16 cellular contexts compared by ENCODE assay signal in the genomic region with DNA sequence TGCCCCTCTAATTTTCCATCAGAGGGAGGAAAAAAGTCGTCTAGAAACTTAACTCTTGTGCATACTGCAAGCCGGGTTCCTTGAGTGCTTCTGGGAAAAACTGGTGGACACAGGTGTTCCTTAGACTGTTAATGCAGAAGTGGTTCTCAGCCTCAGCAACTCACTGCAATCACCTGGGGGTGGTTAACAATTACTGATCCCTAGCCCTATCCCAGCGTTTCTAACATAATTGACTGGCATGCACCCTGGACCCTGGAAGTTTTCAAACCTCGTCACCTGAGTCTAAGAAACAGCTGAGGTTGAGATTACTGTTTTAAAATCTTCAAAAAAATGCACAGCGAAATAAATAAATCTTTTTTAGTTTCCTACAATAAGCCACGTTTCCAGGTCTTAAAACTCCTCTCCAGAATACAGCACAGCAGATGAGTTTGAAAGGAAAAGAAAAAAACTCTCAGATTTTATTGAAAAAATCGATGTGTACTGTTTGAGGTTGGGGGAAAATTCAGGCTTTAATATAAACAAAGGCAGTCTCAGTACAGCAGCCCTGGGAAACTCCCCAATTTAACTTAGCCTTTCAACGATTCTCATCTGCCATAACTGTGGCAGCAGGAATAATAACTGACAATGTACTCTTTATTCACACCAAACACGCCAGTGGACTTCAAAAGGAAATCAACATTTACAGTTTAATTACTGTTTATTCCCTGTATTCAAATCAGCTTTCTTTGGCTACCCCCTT. TPM values are rescaled to one million over a fixed set of nuclear protein-coding genes. Genes with fewer than 3 reads are reported as not detected.
DNase-seq lines count a peak whose midpoint lies in the region; ATAC-seq and TF ChIP-seq lines count a peak whose summit lies in the region.
"Had no signal": no experiment of that assay in that cellular context is flagged by ENCODE, and none has a peak within 500 bp of the region (broad histone marks: within the 10 kb centered on the region; RNA-seq: fewer than 3 reads in every experiment).

No MANE protein-coding gene starts in this region.

- DNase-seq in GM12865 (ENCODE audit: low read depth), result peak; percentile 15
- DNase-seq in LoVo (ENCODE audit: low spot score), result peak; percentile 69
- no peak for DNase-seq in activated T-helper 1 cell treated with anti-CD3 and anti-CD28 coated beads, Interleukin-12 subunit alpha, Interleukin-12 subunit beta, Interleukin-2, Interleukin-4 antibody, amounts not matched to agents 30 ng/mL and 10 ng/mL and 1 ng/mL, durations not matched to agents 14 hours and 24 hours and 36 hours (ENCODE audit: low spot score)
- no peak for DNase-seq in mucosa of descending colon
- DNase-seq in CD8-positive, alpha-beta T cell, result no peak
- no peak for DNase-seq in superior temporal gyrus (ENCODE audit: extremely low spot score)
- DNase-seq in putamen (ENCODE audit: low spot score), result no peak
- no peak for DNase-seq in GM19240 (ENCODE audit: insufficient read length, low spot score)
- DNase-seq: activated CD4-positive, alpha-beta T cell treated with anti-CD3 and anti-CD28 coated beads, Interleukin-2, amount 50 U/mL, for 4 hours; activated naive CD4-positive, alpha-beta T cell treated with Interleukin-2 at 50 U/mL for 16 hours; CD4-positive, alpha-beta T cell; KG1; nucleus accumbens; stimulated activated CD4-positive, alpha-beta T cell treated with anti-CD3 and anti-CD28 coated beads, Interleukin-1b, Interleukin-23, amount 100 ng/mL, for 48 hours had no signal

- H3K36me3 Mint-ChIP-seq in activated T-helper 1 cell treated with anti-CD3 and anti-CD28 coated beads, Interleukin-12 subunit alpha, Interleukin-12 subunit beta, Interleukin-2, Interleukin-4 antibody, amounts not matched to agents 30 ng/mL and 10 ng/mL and 1 ng/mL, durations not matched to agents 14 hours and 24 hours and 36 hours (ENCODE audit: low read depth), result peaks cover 11% of the 10 kb centered on the region
- H3K36me3 Mint-ChIP-seq in CD8-positive, alpha-beta T cell, result no peaks in the 10 kb centered on the region
- H3K36me3 Mint-ChIP-seq: stimulated activated effector memory CD8-positive, alpha-beta T cell treated with anti-CD3 and anti-CD28 coated beads, Interleukin-12 subunit alpha, Interleukin-12 subunit beta, amount 100 ng/mL, for 72 hours had no signal

- H3K27me3 Mint-ChIP-seq in activated T-helper 1 cell treated with anti-CD3 and anti-CD28 coated beads, Interleukin-12 subunit alpha, Interleukin-12 subunit beta, Interleukin-2, Interleukin-4 antibody, amounts not matched to agents 30 ng/mL and 10 ng/mL and 1 ng/mL, durations not matched to agents 14 hours and 24 hours and 36 hours (ENCODE audit: insufficient read depth), result peaks cover 3% of the 10 kb centered on the region
- no peaks in the 10 kb centered on the region for H3K27me3 Mint-ChIP-seq in CD8-positive, alpha-beta T cell (ENCODE audit: low read depth)
- H3K27me3 Mint-ChIP-seq: CD4-positive, alpha-beta T cell had no signal

- H3K4me3 Mint-ChIP-seq in activated T-helper 1 cell treated with anti-CD3 and anti-CD28 coated beads, Interleukin-12 subunit alpha, Interleukin-12 subunit beta, Interleukin-2, Interleukin-4 antibody, amounts not matched to agents 30 ng/mL and 10 ng/mL and 1 ng/mL, durations not matched to agents 14 hours and 24 hours and 36 hours, result no peak overlapping the region
- no peak overlapping the region for H3K4me3 Mint-ChIP-seq in CD8-positive, alpha-beta T cell
- H3K4me3 Mint-ChIP-seq: CD4-positive, alpha-beta T cell; stimulated activated effector memory CD8-positive, alpha-beta T cell treated with anti-CD3 and anti-CD28 coated beads, Interleukin-12 subunit alpha, Interleukin-12 subunit beta, amount 100 ng/mL, for 72 hours had no signal

- no peak overlapping the region for H3K4me3 ChIP-seq in GM12865 (ENCODE audit: low read depth, low read length)
- no peak overlapping the region for H3K4me3 ChIP-seq in mucosa of descending colon
- H3K4me3 ChIP-seq in CD8-positive, alpha-beta T cell (ENCODE audit: low read depth, low read length), result no peak overlapping the region
- H3K4me3 ChIP-seq: HAP-1 had no signal

- H3K4me1 Mint-ChIP-seq in activated T-helper 1 cell treated with anti-CD3 and anti-CD28 coated beads, Interleukin-12 subunit alpha, Interleukin-12 subunit beta, Interleukin-2, Interleukin-4 antibody, amounts not matched to agents 30 ng/mL and 10 ng/mL and 1 ng/mL, durations not matched to agents 14 hours and 24 hours and 36 hours (ENCODE audit: low read depth), result peaks cover 55% of the 10 kb centered on the region
- peaks cover 14% of the 10 kb centered on the region for H3K4me1 Mint-ChIP-seq in CD8-positive, alpha-beta T cell (ENCODE audit: low read depth)

- H3K9me3 Mint-ChIP-seq in activated T-helper 1 cell treated with anti-CD3 and anti-CD28 coated beads, Interleukin-12 subunit alpha, Interleukin-12 subunit beta, Interleukin-2, Interleukin-4 antibody, amounts not matched to agents 30 ng/mL and 10 ng/mL and 1 ng/mL, durations not matched to agents 14 hours and 24 hours and 36 hours, result peaks cover 13% of the 10 kb centered on the region
- peaks cover 2% of the 10 kb centered on the region for H3K9me3 Mint-ChIP-seq in CD8-positive, alpha-beta T cell
- H3K9me3 Mint-ChIP-seq: CD4-positive, alpha-beta T cell had no signal

- TF ChIP-seq CTCF in GM12865 (IDR thresholded peaks at IDR 0.05; ENCODE audit: insufficient read depth, low read depth, low read length, missing control alignments), result no peak
- no peak for TF ChIP-seq CTCF in mucosa of descending colon (IDR thresholded peaks at IDR 0.05)
- no peak for TF ChIP-seq CTCF in CD8-positive, alpha-beta T cell (IDR thresholded peaks at IDR 0.05)

- CTCF ChIA-PET in CD8-positive, alpha-beta T cell (lab: Charles Lee), result interaction anchor here (1.2 kb wide), 1 partner anchor 25 kb away, joined by 3 read pairs; no protein-coding TSS in a partner anchor

- no peaks in the 10 kb centered on the region for H3K9me3 ChIP-seq in mucosa of descending colon
- no peaks in the 10 kb centered on the region for H3K9me3 ChIP-seq in CD8-positive, alpha-beta T cell (ENCODE audit: low read length)
- H3K9me3 ChIP-seq: HAP-1 had no signal

- peak; percentile 64 for ATAC-seq in mucosa of descending colon
- ATAC-seq in CD8-positive, alpha-beta T cell, result no peak
- ATAC-seq: stimulated activated effector memory CD8-positive, alpha-beta T cell treated with anti-CD3 and anti-CD28 coated beads, Interleukin-12 subunit alpha, Interleukin-12 subunit beta, amount 100 ng/mL, for 72 hours had no signal

- intact Hi-C loops in activated T-helper 1 cell treated with anti-CD3 and anti-CD28 coated beads, Interleukin-12 subunit alpha, Interleukin-12 subunit beta, Interleukin-2, Interleukin-4 antibody, amounts not matched to agents 30 ng/mL and 10 ng/mL and 1 ng/mL, durations not matched to agents 14 hours and 24 hours and 36 hours (cut with micrococcal nuclease), result no loop called here
- intact Hi-C loops in mucosa of descending colon (cut with DNase I, micrococcal nuclease), result no loop called here
- intact Hi-C loops in CD8-positive, alpha-beta T cell (cut with DNase I, micrococcal nuclease), result no loop called here

- POLR2A ChIA-PET in CD8-positive, alpha-beta T cell (lab: Charles Lee), result no interaction called here

- no peaks in the 10 kb centered on the region for H3K36me3 ChIP-seq in mucosa of descending colon (ENCODE audit: low read depth)
- H3K36me3 ChIP-seq in CD8-positive, alpha-beta T cell (ENCODE audit: insufficient read depth, low read length), result no peaks in the 10 kb centered on the region
- H3K36me3 ChIP-seq: HAP-1 had no signal

- no peak overlapping the region for H3K27ac ChIP-seq in CD8-positive, alpha-beta T cell (ENCODE audit: low read depth, low read length)

- H3K4me1 ChIP-seq in mucosa of descending colon (ENCODE audit: low read depth), result peaks cover 11% of the 10 kb centered on the region
- no peaks in the 10 kb centered on the region for H3K4me1 ChIP-seq in CD8-positive, alpha-beta T cell (ENCODE audit: insufficient read depth, low read length)

- H3K27me3 ChIP-seq in CD8-positive, alpha-beta T cell (ENCODE audit: insufficient read depth, low read length), result no peaks in the 10 kb centered on the region

- H3K27ac Mint-ChIP-seq in activated T-helper 1 cell treated with anti-CD3 and anti-CD28 coated beads, Interleukin-12 subunit alpha, Interleukin-12 subunit beta, Interleukin-2, Interleukin-4 antibody, amounts not matched to agents 30 ng/mL and 10 ng/mL and 1 ng/mL, durations not matched to agents 14 hours and 24 hours and 36 hours, result peak overlapping the region; percentile 16
- no peak overlapping the region for H3K27ac Mint-ChIP-seq in CD8-positive, alpha-beta T cell
- H3K27ac Mint-ChIP-seq: CD4-positive, alpha-beta T cell; stimulated activated effector memory CD8-positive, alpha-beta T cell treated with anti-CD3 and anti-CD28 coated beads, Interleukin-12 subunit alpha, Interleukin-12 subunit beta, amount 100 ng/mL, for 72 hours had no signal

RNA-seq across cellular contexts. Expression of a gene that starts 45.4 kb away (rescaled TPM):
- total RNA-seq in activated T-helper 1 cell treated with anti-CD3 and anti-CD28 coated beads, Interleukin-12 subunit alpha, Interleukin-12 subunit beta, Interleukin-2, Interleukin-4 antibody, amounts not matched to agents 30 ng/mL and 10 ng/mL and 1 ng/mL, durations not matched to agents 14 hours and 24 hours and 36 hours, result 88.9 and 91.5 TPM in 2 replicates
- 1 to 10 TPM; 2.2 to 8.8 (median 3.5) TPM for total RNA-seq in mucosa of descending colon
- total RNA-seq in CD8-positive, alpha-beta T cell, result 1 to 10 TPM; 5.6 to 5.8 TPM

Comparison
In these comparisons a context has a peak if more than half of its experiments do, and no peak if none do; other contexts are left out.
1. DNase-seq: peak in GM12865 (single experiment) and LoVo (single experiment); none in activated T-helper 1 cell treated with anti-CD3 and anti-CD28 coated beads, Interleukin-12 subunit alpha, Interleukin-12 subunit beta, Interleukin-2, Interleukin-4 antibody, amounts not matched to agents 30 ng/mL and 10 ng/mL and 1 ng/mL, durations not matched to agents 14 hours and 24 hours and 36 hours (single experiment), mucosa of descending colon (0 of 3), CD8-positive, alpha-beta T cell (0 of 7), superior temporal gyrus (single experiment), putamen (single experiment) and GM19240 (single experiment).